ENCODE assay signal across 10 cellular contexts in the genomic region with DNA sequence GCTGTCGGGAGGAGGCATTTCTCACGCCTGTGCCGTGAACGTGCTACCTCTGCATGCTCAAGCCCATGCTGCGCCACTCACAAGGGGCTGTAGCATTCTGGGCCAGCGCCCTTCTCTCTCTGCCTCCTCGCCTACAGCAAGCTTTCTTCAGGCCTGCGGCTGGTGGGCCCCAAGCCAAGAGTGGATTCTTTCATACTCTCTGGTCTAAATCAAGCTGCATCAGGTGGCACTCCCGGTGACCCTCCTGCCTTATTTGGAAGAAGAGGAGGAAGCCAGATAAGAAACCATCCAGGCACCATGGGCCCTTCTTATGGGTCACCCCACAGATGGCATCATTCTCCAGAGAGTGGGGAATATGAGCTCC.
DNase-seq lines count a peak whose midpoint lies in the region; ATAC-seq and TF ChIP-seq lines count a peak whose summit lies in the region.
"Had no signal": no experiment of that assay in that cellular context is flagged by ENCODE, and none has a peak within 500 bp of the region (broad histone marks: within the 10 kb centered on the region; RNA-seq: fewer than 3 reads in every experiment).

No MANE protein-coding gene starts in this region.

- no peak for TF ChIP-seq CTCF in RWPE2 (IDR thresholded peaks at IDR 0.05; ENCODE audit: poor library complexity, severe bottlenecking)
- TF ChIP-seq CTCF in fibroblast of mammary gland (conservative IDR thresholded peaks at IDR 0.05; ENCODE audit: control insufficient read depth, insufficient read depth, low read depth, low read length), result no peak

- 75 to 76% methylated on average over 9 of the region's 9 CpGs for whole genome bisulfite sequencing in aorta, 2 donors

- intact Hi-C loops in aorta (cut with DNase I), result no loop called here

- ATAC-seq in RWPE2 (ENCODE audit: low read depth) (peak; percentile 12), HG03025 (IDR thresholded peaks at IDR 0.05; ENCODE audit: low FRiP score, unreplicated experiment) (no peak), aorta (ENCODE audit: low FRiP score) (no peak)

- H3K4me3 ChIP-seq in RWPE2 (ENCODE audit: severe bottlenecking) (no peak overlapping the region), fibroblast of mammary gland (ENCODE audit: control insufficient read depth, low read depth, low read length) (no peak overlapping the region), aorta (ENCODE audit: low read length in 2 of 2) (no peak overlapping the region)

- H3K4me1 ChIP-seq in RWPE2 (ENCODE audit: insufficient read depth, poor library complexity, severe bottlenecking) (peaks cover 74% of the 10 kb centered on the region), aorta (ENCODE audit: control insufficient read depth in 1 of 2, insufficient read depth in 2 of 2, low read length in 2 of 2) (no peaks in the 10 kb centered on the region)

- no peaks in the 10 kb centered on the region for H3K27me3 ChIP-seq in RWPE2 (ENCODE audit: insufficient read depth, poor library complexity, severe bottlenecking)
- no peaks in the 10 kb centered on the region for H3K27me3 ChIP-seq in aorta (ENCODE audit: control insufficient read depth in 1 of 2, insufficient read depth in 2 of 2, low read length in 1 of 2)

- H3K36me3 ChIP-seq in RWPE2 (ENCODE audit: low read depth) (no peaks in the 10 kb centered on the region), aorta (ENCODE audit: control insufficient read depth in 1 of 2, insufficient read depth in 2 of 2, low read length in 1 of 2) (no peaks in the 10 kb centered on the region)

- DNase-seq in G401 (ENCODE audit: low spot score) (peak; percentile 52), RWPE2 (ENCODE audit: low spot score) (peak; percentile 79), fibroblast of mammary gland (ENCODE audit: low read depth) (peak; percentile 45), renal cortical epithelial cell (ENCODE audit: low read depth) (peak; percentile 54), NCI-H128 (lab: John Stamatoyannopoulos, UW; ENCODE audit: unreplicated experiment) (no peak), aorta (no peak), NCI-H446 (lab: John Stamatoyannopoulos, UW) (no peak)
- DNase-seq: DMS53; stimulated activated CD4-positive, alpha-beta T cell treated with anti-CD3 and anti-CD28 coated beads, Interleukin-2, amount 100 ng/mL, for 24 hours had no signal

- in situ Hi-C loops in G401 (cut with HindIII; ENCODE audit: low sequenced_read_pairs), result no loop called here

- H3K9me3 ChIP-seq in RWPE2 (ENCODE audit: severe bottlenecking) (no peaks in the 10 kb centered on the region), aorta (ENCODE audit: control insufficient read depth, low read length) (no peaks in the 10 kb centered on the region)

- H3K27ac ChIP-seq in RWPE2 (ENCODE audit: poor library complexity, severe bottlenecking), result peak overlapping the region; percentile 97
- no peak overlapping the region for H3K27ac ChIP-seq in aorta (ENCODE audit: low read depth in 1 of 2, low read length in 2 of 2)

Comparison
In these comparisons a context has a peak if more than half of its experiments do, and no peak if none do; other contexts are left out.
1. DNase-seq: peak in G401 (single experiment), RWPE2 (single experiment), fibroblast of mammary gland (single experiment) and renal cortical epithelial cell (single experiment); none in NCI-H128 (single experiment), aorta (0 of 2) and NCI-H446 (0 of 2).